9 cellular contexts compared by ENCODE assay signal in the genomic region with DNA sequence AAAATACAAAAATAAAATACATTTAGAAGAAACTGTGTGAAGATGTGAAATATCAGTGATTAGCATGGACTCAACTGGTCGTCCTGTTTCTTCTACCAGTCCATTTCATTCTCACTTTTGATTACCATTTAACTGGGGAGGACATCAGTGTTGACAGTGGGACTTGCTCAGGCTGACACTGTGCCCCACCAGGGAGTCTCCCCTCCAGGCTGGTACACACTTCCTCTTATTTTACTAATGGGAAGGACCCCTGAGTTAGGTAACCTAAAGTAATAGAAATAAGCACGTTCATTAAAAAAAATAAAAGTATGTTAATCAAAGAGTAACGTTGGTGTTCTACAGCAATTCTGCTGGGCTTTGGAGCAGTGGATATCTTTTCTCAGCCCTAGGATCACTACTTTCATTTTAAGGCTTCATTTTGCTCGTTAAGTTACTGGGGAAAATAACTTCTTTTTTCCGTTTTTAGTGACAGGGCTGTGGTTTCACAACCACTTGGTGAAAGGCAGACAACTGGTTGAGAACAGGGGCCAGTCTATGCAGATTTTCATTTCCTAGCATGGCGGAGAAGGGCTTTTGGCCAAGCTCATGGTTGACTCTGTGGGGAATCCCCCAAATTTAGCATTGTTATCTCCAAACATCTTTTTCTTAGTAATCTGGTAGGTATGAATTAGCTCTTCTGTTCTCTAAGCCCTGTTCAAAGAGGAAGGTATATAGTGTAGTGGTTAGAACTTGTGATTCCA. TPM values are rescaled to one million over a fixed set of nuclear protein-coding genes. Genes with fewer than 3 reads are reported as not detected.
DNase-seq lines count a peak whose midpoint lies in the region; ATAC-seq lines count a peak whose summit lies in the region.
"Had no signal": no experiment of that assay in that cellular context is flagged by ENCODE, and none has a peak within 500 bp of the region (broad histone marks: within the 10 kb centered on the region; RNA-seq: fewer than 3 reads in every experiment).

No MANE protein-coding gene starts in this region.

- no peaks in the 10 kb centered on the region for H3K27me3 Mint-ChIP-seq in CD4-positive, CD25-positive, alpha-beta regulatory T cell

- H2AFZ ChIP-seq in Karpas-422 (ENCODE audit: low read length) = no peak overlapping the region

- no peaks in the 10 kb centered on the region for H3K27me3 ChIP-seq in CD4-positive, CD25-positive, alpha-beta regulatory T cell (ENCODE audit: control insufficient read depth, insufficient read depth, low read length)
- H3K27me3 ChIP-seq in Karpas-422 (ENCODE audit: low read length) (no peaks in the 10 kb centered on the region), aorta (ENCODE audit: control insufficient read depth in 1 of 2, insufficient read depth in 2 of 2, low read length in 1 of 2) (no peaks in the 10 kb centered on the region)
- H3K27me3 ChIP-seq: body of pancreas had no signal

- H3K9me3 ChIP-seq in CD4-positive, CD25-positive, alpha-beta regulatory T cell (ENCODE audit: control insufficient read depth in 2 of 2, low read length in 2 of 2) = no peaks in the 10 kb centered on the region
- H3K9me3 ChIP-seq in Karpas-422 (ENCODE audit: low read length) (no peaks in the 10 kb centered on the region), aorta (ENCODE audit: control insufficient read depth, low read length) (no peaks in the 10 kb centered on the region)
- H3K9me3 ChIP-seq: body of pancreas had no signal

- no peaks in the 10 kb centered on the region for H3K9me3 Mint-ChIP-seq in CD4-positive, CD25-positive, alpha-beta regulatory T cell

- H3K36me3 ChIP-seq in CD4-positive, CD25-positive, alpha-beta regulatory T cell (ENCODE audit: control insufficient read depth, insufficient read depth, low read length) = no peaks in the 10 kb centered on the region
- H3K36me3 ChIP-seq in Karpas-422 (ENCODE audit: insufficient read depth, low read length) = no peaks in the 10 kb centered on the region; the same call in 1 of the 2 replicates
- no peaks in the 10 kb centered on the region for H3K36me3 ChIP-seq in aorta (ENCODE audit: control insufficient read depth in 1 of 2, insufficient read depth in 2 of 2, low read length in 1 of 2)

- peak; percentile 36 to 94 (median 58) for DNase-seq in CD4-positive, CD25-positive, alpha-beta regulatory T cell
- DNase-seq in Karpas-422 = peak; percentile 47
- DNase-seq in activated CD8-positive, alpha-beta memory T cell treated with anti-CD3 and anti-CD28 coated beads, Interleukin-2, amount 50 U/mL, for 48 hours = peak; percentile 65
- DNase-seq in pons (ENCODE audit: low spot score) = peak; percentile 58
- no peak for DNase-seq in aorta
- no peak for DNase-seq in NCI-H146 (lab: John Stamatoyannopoulos, UW)
- DNase-seq in NCI-H524 treated with DMSO at 0.1 percent for 48 hours (lab: John Stamatoyannopoulos, UW) = no peak

- no peaks in the 10 kb centered on the region for H4K20me1 ChIP-seq in Karpas-422 (ENCODE audit: insufficient read depth, low read depth, low read length)

- peak overlapping the region; percentile 82 for H3K27ac ChIP-seq in CD4-positive, CD25-positive, alpha-beta regulatory T cell (ENCODE audit: insufficient read depth, low read length, poor library complexity, severe bottlenecking)
- H3K27ac ChIP-seq in Karpas-422 (ENCODE audit: low read length) (peak overlapping the region; percentile 72), aorta (ENCODE audit: low read depth in 1 of 2, low read length in 2 of 2) (no peak overlapping the region)

- peak overlapping the region; percentile 87 for H3K9ac ChIP-seq in Karpas-422 (ENCODE audit: low read length)

- peak; percentile 76 for ATAC-seq in CD4-positive, CD25-positive, alpha-beta regulatory T cell (ENCODE audit: low read depth in 2 of 2)
- ATAC-seq in GM21447 (IDR thresholded peaks at IDR 0.05; ENCODE audit: unreplicated experiment) = peak; percentile 70
- no peak for ATAC-seq in aorta (ENCODE audit: low FRiP score)

- H3K27ac Mint-ChIP-seq in CD4-positive, CD25-positive, alpha-beta regulatory T cell = peak overlapping the region; percentile 72 to 79 (median 78)

- peaks cover 1% of the 10 kb centered on the region for H3K36me3 Mint-ChIP-seq in CD4-positive, CD25-positive, alpha-beta regulatory T cell

- intact Hi-C loops in aorta (cut with DNase I) = no loop called here

- no peaks in the 10 kb centered on the region for H3K9me2 ChIP-seq in Karpas-422 (replicated peaks; ENCODE audit: insufficient read depth, low read length)

- peaks cover 15 to 59% (median 32%) of the 10 kb centered on the region in 4 donors for H3K4me1 Mint-ChIP-seq in CD4-positive, CD25-positive, alpha-beta regulatory T cell

- 87 to 91% methylated on average over 6 of the region's 6 CpGs for WGBS in aorta, 2 donors

- H3K4me3 Mint-ChIP-seq in CD4-positive, CD25-positive, alpha-beta regulatory T cell = peak overlapping the region; percentile 85 to 92 (median 87)

- H3K4me1 ChIP-seq in CD4-positive, CD25-positive, alpha-beta regulatory T cell (ENCODE audit: control insufficient read depth, insufficient read depth, low read length, poor library complexity, severe bottlenecking) = peaks cover 42% of the 10 kb centered on the region
- H3K4me1 ChIP-seq in Karpas-422 (ENCODE audit: low read length) (peaks cover 36% of the 10 kb centered on the region), aorta (ENCODE audit: control insufficient read depth in 1 of 2, insufficient read depth in 2 of 2, low read length in 2 of 2) (no peaks in the 10 kb centered on the region)

- H3K4me3 ChIP-seq in CD4-positive, CD25-positive, alpha-beta regulatory T cell (ENCODE audit: low read depth, low read length) = peak overlapping the region; percentile 91
- H3K4me3 ChIP-seq in Karpas-422 (ENCODE audit: low read length) (peak overlapping the region; percentile 92), aorta (ENCODE audit: low read length in 2 of 2) (no peak overlapping the region)
- H3K4me3 ChIP-seq: body of pancreas had no signal

- peak overlapping the region; percentile 94 for H3K4me2 ChIP-seq in Karpas-422 (ENCODE audit: low read depth, low read length, poor library complexity, severe bottlenecking)

- peaks cover 32% of the 10 kb centered on the region for H3K79me2 ChIP-seq in Karpas-422 (ENCODE audit: low read length)

RNA-seq across cellular contexts. Expression of gene SNX10, which starts 2.1 kb away (rescaled TPM):
- total RNA-seq in CD4-positive, CD25-positive, alpha-beta regulatory T cell = 14.4 TPM
- polyA plus RNA-seq in CD4-positive, CD25-positive, alpha-beta regulatory T cell = 10 to 100 TPM; 25.5 to 41.5 (median 29.4) TPM
- 4.9 and 24.2 TPM in 2 replicates for total RNA-seq in Karpas-422 (2014; rRNA removed; shearing (Covaris generic); ENCODE audit: low replicate concordance)
- 1 to 10 TPM; 4.5 to 5.6 TPM for total RNA-seq in aorta
- polyA plus RNA-seq in aorta = 1 to 10 TPM in 1 of 2 donors, under 1 TPM in 1; 0.72 to 7.3 TPM

Comparison
In these comparisons a context has a peak if more than half of its experiments do, and no peak if none do; other contexts are left out.
1. DNase-seq: peak in CD4-positive, CD25-positive, alpha-beta regulatory T cell (3 of 3), Karpas-422 (single experiment), activated CD8-positive, alpha-beta memory T cell treated with anti-CD3 and anti-CD28 coated beads, Interleukin-2, amount 50 U/mL, for 48 hours (single experiment) and pons (single experiment); none in aorta (0 of 2), NCI-H146 (single experiment) and NCI-H524 treated with DMSO at 0.1 percent for 48 hours (single experiment).
2. H3K27ac ChIP-seq: peak in CD4-positive, CD25-positive, alpha-beta regulatory T cell (single experiment) and Karpas-422 (single experiment); none in aorta (0 of 2).
3. H3K4me3 ChIP-seq: peak in CD4-positive, CD25-positive, alpha-beta regulatory T cell (single experiment) and Karpas-422 (single experiment); none in aorta (0 of 2).